ENCODE assay signal across 4 cellular contexts in the genomic region with DNA sequence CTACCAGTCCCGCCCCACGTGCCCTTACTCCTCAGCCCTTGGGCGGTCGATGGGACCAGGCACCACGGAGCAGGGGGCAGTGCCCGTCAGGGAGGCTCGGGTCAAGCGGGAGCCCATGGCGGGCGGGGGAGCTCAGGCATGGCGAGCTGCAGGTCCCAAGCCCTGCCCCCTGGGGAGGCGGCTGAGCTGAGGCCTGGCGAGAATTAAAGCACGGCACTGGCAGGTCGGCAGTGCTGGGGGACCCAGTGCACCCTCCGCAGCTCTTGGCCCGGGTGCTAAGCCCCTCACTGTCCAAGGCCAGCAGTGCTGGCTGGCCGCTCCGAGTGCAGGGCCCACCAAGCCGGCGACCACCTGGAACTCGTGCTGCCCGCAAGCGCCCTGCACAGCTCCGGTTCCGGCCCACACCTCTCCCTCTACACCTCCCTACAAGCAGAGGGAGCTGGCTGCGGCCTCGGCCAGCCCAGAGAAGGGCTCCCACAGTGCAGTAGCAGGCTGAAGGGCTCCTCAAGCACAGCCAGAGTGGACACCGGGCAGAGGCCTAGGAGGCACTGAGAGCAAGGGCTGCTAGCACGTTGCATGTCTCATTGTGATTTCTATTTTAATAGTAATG.
"Had no signal": no experiment of that assay in that cellular context is flagged by ENCODE, and none has a peak within 500 bp of the region (broad histone marks: within the 10 kb centered on the region; RNA-seq: fewer than 3 reads in every experiment).

No MANE protein-coding gene starts in this region.

- H3K4me3 Mint-ChIP-seq: GM23338, H9 had no signal

- H3K27ac Mint-ChIP-seq: GM23338 had no signal

- DNase-seq: H9, HCEC 1CT, IMR-90 had no signal

- ATAC-seq: GM23338 had no signal

- H3K4me3 ChIP-seq: GM23338 had no signal
